13 cellular contexts compared by ENCODE assay signal in genomic region chr14:67239582-67239981, GRCh38. TPM values are rescaled to one million over a fixed set of nuclear protein-coding genes. Genes with fewer than 3 reads are reported as not detected.
DNase-seq lines count a peak whose midpoint lies in the region; FAIRE-seq and TF ChIP-seq lines count a peak whose summit lies in the region.
"Had no signal": no experiment of that assay in that cellular context is flagged by ENCODE, and none has a peak within 500 bp of the region (broad histone marks: within the 10 kb centered on the region; RNA-seq: fewer than 3 reads in every experiment).

No MANE protein-coding gene starts in this region.

- no TSS peak for BruUV-seq in MCF 10A (replicated peaks; lab: Mats Ljungman, UMichigan)

- FAIRE-seq in D721Med (lab: Jason Lieb, UNC), result no peak

- DNase-seq in MCF 10A (ENCODE audit: unreplicated experiment) (no peak), breast epithelium (ENCODE audit: low spot score in 2 of 2) (no peak), immature natural killer cell (no peak), type B pancreatic cell (ENCODE audit: extremely low spot score, unreplicated experiment) (no peak), RWPE1 (ENCODE audit: low spot score) (no peak), D721Med (ENCODE audit: insufficient read length, low spot score) (no peak)
- DNase-seq in activated CD4-positive, alpha-beta T cell treated with anti-CD3 and anti-CD28 coated beads for 1 hour, result no peak
- DNase-seq: colonic mucosa; NCI-H146; NCI-H510A treated with DMSO at 0.1 percent for 48 hours; stimulated activated naive CD8-positive, alpha-beta T cell treated with anti-CD3 and anti-CD28 coated beads, Interleukin-15, amount 100 ng/mL, for 72 hours had no signal

- no peaks in the 10 kb centered on the region for H3K36me3 Mint-ChIP-seq in MCF 10A (ENCODE audit: insufficient read depth, unreplicated experiment)
- no peaks in the 10 kb centered on the region for H3K36me3 Mint-ChIP-seq in immature natural killer cell
- no peaks in the 10 kb centered on the region for H3K36me3 Mint-ChIP-seq in type B pancreatic cell

- H3K9me3 ChIP-seq in breast epithelium, result no peaks in the 10 kb centered on the region
- H3K9me3 ChIP-seq: colonic mucosa had no signal

- H3K27me3 Mint-ChIP-seq in MCF 10A (ENCODE audit: insufficient read depth, unreplicated experiment) (no peaks in the 10 kb centered on the region), immature natural killer cell (ENCODE audit: low read depth in 3 of 3) (peaks cover 7 to 14% (median 10%) of the 10 kb centered on the region in 3 donors), type B pancreatic cell (peaks cover 9% of the 10 kb centered on the region)

- no peaks in the 10 kb centered on the region for H3K9me3 Mint-ChIP-seq in MCF 10A (ENCODE audit: unreplicated experiment)
- no peaks in the 10 kb centered on the region for H3K9me3 Mint-ChIP-seq in immature natural killer cell
- no peaks in the 10 kb centered on the region for H3K9me3 Mint-ChIP-seq in type B pancreatic cell
- H3K9me3 Mint-ChIP-seq: stimulated activated naive CD8-positive, alpha-beta T cell treated with anti-CD3 and anti-CD28 coated beads, Interleukin-15, amount 100 ng/mL, for 72 hours had no signal

- no peak overlapping the region for H3K4me3 ChIP-seq in breast epithelium

- POLR2A ChIA-PET in MCF 10A (lab: Yijun Ruan, JAX), result interaction anchor here (0.8 to 3.8 kb wide), 3 partner anchors 8 to 53 kb away, joined by 3 to 33 read pairs (median 23); no protein-coding TSS in a partner anchor
- POLR2A ChIA-PET in RWPE1 (lab: Yijun Ruan, JAX; ENCODE audit: low non-redundant PET), result no interaction called here

- no peaks in the 10 kb centered on the region for H3K27me3 ChIP-seq in breast epithelium
- H3K27me3 ChIP-seq: colonic mucosa had no signal

- TF ChIP-seq CTCF in MCF 10A (IDR thresholded peaks at IDR 0.05; ENCODE audit: unreplicated experiment) (no peak), breast epithelium (IDR thresholded peaks at IDR 0.05) (no peak), VCaP (conservative IDR thresholded peaks at IDR 0.05) (no peak), type B pancreatic cell (conservative IDR thresholded peaks at IDR 0.05) (no peak), RWPE1 (conservative IDR thresholded peaks at IDR 0.05; ENCODE audit: low read depth) (no peak), D721Med (IDR thresholded peaks at IDR 0.05; ENCODE audit: insufficient read depth, missing control alignments) (no peak)

- no peak overlapping the region for H3K27ac ChIP-seq in breast epithelium
- peak overlapping the region; percentile 97 for H3K27ac ChIP-seq in VCaP
- H3K27ac ChIP-seq in RWPE1, result no peak overlapping the region

- no peak overlapping the region for H3K27ac Mint-ChIP-seq in MCF 10A (ENCODE audit: low read depth, unreplicated experiment)
- H3K27ac Mint-ChIP-seq in immature natural killer cell, result no peak overlapping the region
- no peak overlapping the region for H3K27ac Mint-ChIP-seq in type B pancreatic cell
- H3K27ac Mint-ChIP-seq: stimulated activated naive CD8-positive, alpha-beta T cell treated with anti-CD3 and anti-CD28 coated beads, Interleukin-15, amount 100 ng/mL, for 72 hours had no signal

- peak overlapping the region; percentile 80 for H3K4me3 Mint-ChIP-seq in MCF 10A (ENCODE audit: unreplicated experiment)
- peak overlapping the region; percentile 73 to 90 (median 83) for H3K4me3 Mint-ChIP-seq in immature natural killer cell
- H3K4me3 Mint-ChIP-seq in type B pancreatic cell, result peak overlapping the region; percentile 92

- intact Hi-C loops in MCF 10A (cut with micrococcal nuclease) (no loop called here), breast epithelium (cut with DNase I; ENCODE audit: low total_unique reads) (no loop called here)

- no peaks in the 10 kb centered on the region for H3K4me1 ChIP-seq in breast epithelium

- H3K36me3 ChIP-seq in breast epithelium, result no peaks in the 10 kb centered on the region
- H3K36me3 ChIP-seq: colonic mucosa had no signal

- TF ChIP-seq POLR2A in breast epithelium (IDR thresholded peaks at IDR 0.05), result no peak

- CTCF ChIA-PET in MCF 10A (lab: Yijun Ruan, JAX) (no interaction called here), RWPE1 (lab: Yijun Ruan, JAX) (no interaction called here)

- peaks cover 10% of the 10 kb centered on the region for H3K4me1 Mint-ChIP-seq in MCF 10A (ENCODE audit: insufficient read depth, unreplicated experiment)
- peaks cover 14 to 21% of the 10 kb centered on the region in 2 donors for H3K4me1 Mint-ChIP-seq in immature natural killer cell
- H3K4me1 Mint-ChIP-seq in type B pancreatic cell (ENCODE audit: unreplicated experiment), result peaks cover 11% of the 10 kb centered on the region

RNA-seq across cellular contexts. Expression of gene PALS1, which starts 1.7 kb away (rescaled TPM):
- 19.1 and 21.4 TPM in 2 replicates for total RNA-seq in MCF 10A (2022)
- 10 to 100 TPM; 15.4 to 41.3 (median 27.2) TPM for total RNA-seq in breast epithelium
- 1 to 10 TPM; 1.8 to 2.8 (median 2.0) TPM for polyA plus RNA-seq in immature natural killer cell
- total RNA-seq in type B pancreatic cell (ENCODE audit: low replicate concordance), result 25.8 and 26.1 TPM in 2 replicates

RNA-seq across cellular contexts. Expression of gene GARIN2, which starts 50.3 kb away (rescaled TPM):
- total RNA-seq in MCF 10A (2022), result not detected in 2 replicates
- not detected for total RNA-seq in breast epithelium
- polyA plus RNA-seq in immature natural killer cell, result not detected
- 0.89 TPM in 1 of 2 replicates, not detected in the other for total RNA-seq in type B pancreatic cell (ENCODE audit: low replicate concordance)
- total RNA-seq: colonic mucosa had no signal
- polyA plus RNA-seq: BJ had no signal
